Comparison of ENCODE assay signal across 9 cellular contexts in genomic region chr4:152784490-152785195, GRCh38. TPM values are rescaled to one million over a fixed set of nuclear protein-coding genes. Genes with fewer than 3 reads are reported as not detected.
DNase-seq lines count a peak whose midpoint lies in the region; ATAC-seq and TF ChIP-seq lines count a peak whose summit lies in the region.
"Had no signal": no experiment of that assay in that cellular context is flagged by ENCODE, and none has a peak within 500 bp of the region (broad histone marks: within the 10 kb centered on the region; RNA-seq: fewer than 3 reads in every experiment).

No MANE protein-coding gene starts in this region.

- H3F3A ChIP-seq in SK-N-SH (replicated peaks; ENCODE audit: insufficient read depth), result peaks cover 15% of the 10 kb centered on the region

- H4K20me1 ChIP-seq in SK-N-SH (ENCODE audit: insufficient read depth), result peaks cover 38% of the 10 kb centered on the region

- H3K4me1 ChIP-seq in SK-N-SH (ENCODE audit: control insufficient read depth in 1 of 2, insufficient read depth in 2 of 2, low read depth in 1 of 2, low read length in 1 of 2) (peaks cover 19 to 22% of the 10 kb centered on the region in 2 experiments), right cardiac atrium (ENCODE audit: control insufficient read depth, insufficient read depth, low read length) (peaks cover 3% of the 10 kb centered on the region)

- H3K79me2 ChIP-seq in SK-N-SH (ENCODE audit: insufficient read depth), result peaks cover 95% of the 10 kb centered on the region

- H3K9me3 ChIP-seq in SK-N-SH (no peaks in the 10 kb centered on the region), right cardiac atrium (ENCODE audit: control insufficient read depth, low read length) (no peaks in the 10 kb centered on the region)

- whole genome bisulfite sequencing in SK-N-SH (ENCODE audit: low lambda C conversion rate), result 81% methylated on average over 4 of the region's 4 CpGs
- WGBS in right cardiac atrium, result 84% methylated on average over 4 of the region's 4 CpGs

- H3K4me2 ChIP-seq in SK-N-SH, result no peak overlapping the region

- peak overlapping the region in 1 of 2 experiments; percentile 29; a peak in 2 of 4 replicates for H3K27ac ChIP-seq in SK-N-SH (ENCODE audit: low read depth in 2 of 2, low read length in 1 of 2)
- H3K27ac ChIP-seq in right cardiac atrium (ENCODE audit: low read length), result no peak overlapping the region
- H3K27ac ChIP-seq: epithelial cell of prostate had no signal

- intact Hi-C loops in posterior vena cava (cut with DNase I), result no loop called here
- intact Hi-C loops in right cardiac atrium (cut with DNase I), result no loop called here

- CTCF ChIA-PET in BJ (lab: Yijun Ruan, JAX) (interaction anchor here (0.8 kb wide), 1 partner anchor 18 kb away, joined by 3 read pairs; no protein-coding TSS in a partner anchor), SK-N-SH (lab: Yijun Ruan, JAX) (interaction anchor here (0.6 to 1.5 kb wide), 3 partner anchors 301 to 544 kb away, joined by 3 read pairs; no protein-coding TSS in a partner anchor)

- ATAC-seq in HG02610 (IDR thresholded peaks at IDR 0.05; ENCODE audit: unreplicated experiment) (no peak), right cardiac atrium (no peak)

- H3K27me3 ChIP-seq in BJ (ENCODE audit: control insufficient read depth, insufficient read depth, low read length) (no peaks in the 10 kb centered on the region), SK-N-SH (ENCODE audit: insufficient read depth) (no peaks in the 10 kb centered on the region), right cardiac atrium (ENCODE audit: control insufficient read depth, insufficient read depth) (no peaks in the 10 kb centered on the region)

- H3K9me2 ChIP-seq in SK-N-SH, result no peaks in the 10 kb centered on the region; the same call in 1 of the 2 replicates

- no peak overlapping the region for H2AFZ ChIP-seq in SK-N-SH (ENCODE audit: low read depth)

- H3K36me3 ChIP-seq in BJ (ENCODE audit: control insufficient read depth, insufficient read depth, low read length) (no peaks in the 10 kb centered on the region), SK-N-SH (replicated peaks in 1 of 2; ENCODE audit: control insufficient read depth in 1 of 2, insufficient read depth in 2 of 2, low read length in 1 of 2) (peaks cover 2 to 5% of the 10 kb centered on the region in 2 experiments)

- TF ChIP-seq RAD21 in SK-N-SH (IDR thresholded peaks at IDR 0.05; ENCODE audit: low read length), result peak; percentile 55

- TF ChIP-seq CTCF in BJ (IDR thresholded peaks at IDR 0.05; ENCODE audit: insufficient read depth, low read depth, low read length) (0 out of 2 replicates have a peak, but pooled peaks have one; percentile 28), SK-N-SH (IDR thresholded peaks at IDR 0.05) (peak; percentile 30)

- POLR2A ChIA-PET in BJ (lab: Charles Lee), result no interaction called here
- POLR2A ChIA-PET in SK-N-SH (lab: Yijun Ruan, JAX), result no interaction called here

- no peak for TF ChIP-seq EP300 in SK-N-SH (IDR thresholded peaks at IDR 0.05; ENCODE audit: borderline replicate concordance in 1 of 2, low read depth in 1 of 2, low read length in 1 of 2)

- H3K9ac ChIP-seq in SK-N-SH, result no peak overlapping the region

- DNase-seq in BJ (ENCODE audit: low read depth) (no peak), HCEC 1CT (peak; percentile 24), SK-N-SH (peak; percentile 55), islet precursor cell (peak; percentile 54), posterior vena cava (ENCODE audit: low spot score) (no peak), right cardiac atrium (no peak)
- DNase-seq in effector CD8-positive, alpha-beta T cell (lab: John Stamatoyannopoulos, UW), result no peak

- H3K4me3 ChIP-seq in BJ (ENCODE audit: low read depth, low read length) (no peak overlapping the region), SK-N-SH (ENCODE audit: low read depth in 2 of 2, low read length in 1 of 2) (no peak overlapping the region), right cardiac atrium (ENCODE audit: low read length) (no peak overlapping the region)

TF ChIP-seq in SK-N-SH, 30 proteins besides CTCF, POLR2A, EP300 and RAD21:
- no peak for TF ChIP-seq IRF3 (IDR thresholded peaks at IDR 0.05; ENCODE audit: low read depth, low read length)
- TF ChIP-seq GATA2 (CRISPR knock-in tag; IDR thresholded peaks at IDR 0.05), result 0 out of 2 replicates have a peak, but pooled peaks have one; percentile 33

RNA-seq across cellular contexts. Expression of gene ARFIP1, which starts 4.9 kb away (rescaled TPM):
- polyA plus RNA-seq in BJ (2011; rRNA removed) (11.5 and 24.6 TPM in 2 replicates), SK-N-SH (2012; rRNA removed) (15.7 and 17.4 TPM in 2 replicates), right cardiac atrium (8.9 TPM)
- polyA minus RNA-seq in BJ (2011; rRNA and poly(A)+ RNA removed), result 10.2 and 10.9 TPM in 2 replicates
- 21.6 and 31.5 TPM in 2 replicates for polyA plus RNA-seq in SK-N-SH (2012; cell fraction: cytosol; rRNA removed)
- 11.8 and 18.3 TPM in 2 replicates for polyA plus RNA-seq in SK-N-SH (2012; cell fraction: nucleus; rRNA removed)
- total RNA-seq in posterior vena cava (10 to 100 TPM; 34.0 to 35.5 TPM), right cardiac atrium (10 to 100 TPM; 18.6 to 20.6 (median 19.8) TPM)

RNA-seq across cellular contexts. Expression of gene TIGD4, which starts 5.1 kb away (rescaled TPM):
- 0.04 TPM in 1 of 2 replicates, not detected in the other for polyA plus RNA-seq in BJ (2011; rRNA removed)
- 0.09 TPM in 1 of 2 replicates, not detected in the other for polyA minus RNA-seq in BJ (2011; rRNA and poly(A)+ RNA removed)
- polyA plus RNA-seq in SK-N-SH (2012; rRNA removed), result 0.13 and 0.28 TPM in 2 replicates
- 0.24 and 0.33 TPM in 2 replicates for polyA plus RNA-seq in SK-N-SH (2012; cell fraction: cytosol; rRNA removed)
- 0.23 and 0.39 TPM in 2 replicates for polyA plus RNA-seq in SK-N-SH (2012; cell fraction: nucleus; rRNA removed)
- total RNA-seq in posterior vena cava, result under 1 TPM; 0.37 to 0.38 TPM
- total RNA-seq in right cardiac atrium, result under 1 TPM; 0.15 to 0.37 (median 0.18) TPM
- polyA plus RNA-seq in right cardiac atrium, result 0.07 TPM

Comparison
In these comparisons a context has a peak if more than half of its experiments do, and no peak if none do; other contexts are left out.
1. DNase-seq: peak in HCEC 1CT (single experiment), SK-N-SH (single experiment) and islet precursor cell (single experiment); none in BJ (single experiment), posterior vena cava (single experiment), effector CD8-positive, alpha-beta T cell (single experiment) and right cardiac atrium (0 of 3).